Comparison of ENCODE assay signal across 25 cellular contexts in the genomic region with DNA sequence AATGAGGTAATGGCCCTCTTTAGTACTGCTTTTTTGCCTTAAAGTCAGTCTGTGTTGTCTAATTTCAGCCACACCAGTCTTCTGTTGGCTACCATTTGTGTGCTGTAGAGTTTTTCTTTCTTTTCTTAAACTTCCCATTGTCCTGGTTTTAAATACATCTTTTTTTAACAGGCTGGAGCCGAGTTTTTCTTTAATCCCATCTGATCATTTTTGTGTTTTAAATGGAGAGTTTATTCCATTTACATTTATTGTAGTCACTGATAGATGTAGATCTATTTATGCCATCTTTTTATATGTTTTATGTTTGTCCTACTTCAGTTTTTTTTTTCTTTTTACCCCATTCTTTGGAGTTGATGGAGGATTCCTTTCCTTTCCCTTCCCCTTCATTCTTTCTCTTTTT.
"Had no signal": no experiment of that assay in that cellular context is flagged by ENCODE, and none has a peak within 500 bp of the region (broad histone marks: within the 10 kb centered on the region; RNA-seq: fewer than 3 reads in every experiment).

No MANE protein-coding gene starts in this region.

- H3K4me1 ChIP-seq: neural progenitor cell, parathyroid adenoma had no signal

- H3K4me3 Mint-ChIP-seq: activated CD4-positive, alpha-beta T cell treated with anti-CD3 and anti-CD28 coated beads, Interleukin-2, amount 10 ng/mL, durations not matched to agents 7 days and 5 days; neural progenitor cell; stimulated activated memory B cell treated with anti-CD40 and anti-IgM and Interleukin-4, amounts not matched to agents 10 μg/mL and 1 μg/mL and 100 μg/mL, for 72 hours; WTC11 had no signal

- DNase-seq: activated CD4-positive, alpha-beta T cell treated with anti-CD3 and anti-CD28 coated beads for 1 hour; activated CD4-positive, alpha-beta T cell treated with anti-CD3 and anti-CD28 coated beads, Interleukin-2, amount 10 ng/mL, durations not matched to agents 7 days and 5 days; activated CD8-positive, alpha-beta memory T cell treated with anti-CD3 and anti-CD28 coated beads for 24 hours; activated gamma-delta T cell treated with Interleukin-2 at 50 U/mL for 16 hours; activated naive CD4-positive, alpha-beta T cell treated with anti-CD3 and anti-CD28 coated beads, Interleukin-2, amount 50 U/mL, for 16 hours; activated T-cell treated with anti-CD3 and anti-CD28 coated beads, Interleukin-2, amount 50 U/mL, for 1 hour; anterior cingulate cortex; dermis blood vessel endothelial cell; effector CD4-positive, alpha-beta T cell; erythroblast; left cardiac atrium; left ventricle myocardium superior; occipital lobe; psoas muscle; sigmoid colon; small intestine; stimulated activated CD4-positive, alpha-beta T cell treated with anti-CD3 and anti-CD28 coated beads, Interleukin-4, amount 100 ng/mL, for 24 hours; T-helper 2 cell had no signal

- ATAC-seq: gastroesophageal sphincter; left cardiac atrium; left ventricle myocardium superior; psoas muscle; stimulated activated memory B cell treated with anti-CD40 and anti-IgM and Interleukin-4, amounts not matched to agents 10 μg/mL and 1 μg/mL and 100 μg/mL, for 72 hours; WTC11 had no signal

- H3K4me3 ChIP-seq: gastroesophageal sphincter, hepatocyte, psoas muscle, sigmoid colon, tibial nerve had no signal

- H3K27ac ChIP-seq: gastroesophageal sphincter, hepatocyte, neural progenitor cell, parathyroid adenoma, psoas muscle, sigmoid colon, tibial nerve had no signal

- H3K27me3 ChIP-seq: gastroesophageal sphincter, hepatocyte, neural progenitor cell, sigmoid colon, tibial nerve had no signal

- H3K4me1 Mint-ChIP-seq: activated CD4-positive, alpha-beta T cell treated with anti-CD3 and anti-CD28 coated beads, Interleukin-2, amount 10 ng/mL, durations not matched to agents 7 days and 5 days; neural progenitor cell; WTC11 had no signal

- H3K27me3 Mint-ChIP-seq: activated CD4-positive, alpha-beta T cell treated with anti-CD3 and anti-CD28 coated beads, Interleukin-2, amount 10 ng/mL, durations not matched to agents 7 days and 5 days; stimulated activated memory B cell treated with anti-CD40 and anti-IgM and Interleukin-4, amounts not matched to agents 10 μg/mL and 1 μg/mL and 100 μg/mL, for 72 hours had no signal

- H3K27ac Mint-ChIP-seq: neural progenitor cell; stimulated activated memory B cell treated with anti-CD40 and anti-IgM and Interleukin-4, amounts not matched to agents 10 μg/mL and 1 μg/mL and 100 μg/mL, for 72 hours; WTC11 had no signal
